1 cellular context compared by ENCODE assay signal in the genomic region with DNA sequence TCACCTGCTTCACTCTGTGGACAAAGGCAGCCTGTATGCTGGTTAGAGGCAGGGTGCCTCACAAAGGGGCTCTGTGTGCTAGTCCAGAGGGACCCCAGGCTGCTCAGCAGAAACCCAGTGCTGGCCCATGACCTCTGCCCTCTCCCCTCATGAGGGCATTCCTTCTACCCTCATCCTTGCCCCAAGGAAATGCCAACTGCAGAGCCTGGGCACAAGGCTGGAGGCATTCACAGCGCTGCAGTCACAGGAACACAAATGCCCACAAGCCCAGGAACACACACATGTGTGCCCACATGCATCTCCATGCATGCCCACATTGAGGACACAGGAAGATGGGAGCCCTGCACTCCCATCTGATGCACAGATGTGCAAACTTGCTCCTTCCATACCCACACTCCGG.
TF ChIP-seq lines count a peak whose summit lies in the region.

No MANE protein-coding gene starts in this region.

TF ChIP-seq in H1, 55 proteins besides CTCF, POLR2A, EP300 and RAD21:
- TF ChIP-seq SP4 (IDR thresholded peaks at IDR 0.05; ENCODE audit: low read length) (no peak), SIX5 (IDR thresholded peaks at IDR 0.05; ENCODE audit: low read depth, low read length) (no peak), SIN3A (conservative IDR thresholded peaks at IDR 0.05 in 1 of 2, IDR thresholded peaks at IDR 0.05 in 1 of 2; ENCODE audit: low read depth in 1 of 2, low read length in 2 of 2) (no peak), GTF2F1 (IDR thresholded peaks at IDR 0.05; ENCODE audit: borderline replicate concordance, low read depth, low read length) (no peak), SP2 (IDR thresholded peaks at IDR 0.05; ENCODE audit: low read length) (no peak), JUND (IDR thresholded peaks at IDR 0.05; ENCODE audit: low read length) (no peak), KDM4A (IDR thresholded peaks at IDR 0.05; ENCODE audit: low read depth, low read length, severe bottlenecking) (no peak), NRF1 (IDR thresholded peaks at IDR 0.05; ENCODE audit: low read depth, low read length) (no peak), CREB1 (IDR thresholded peaks at IDR 0.05) (no peak), BRCA1 (IDR thresholded peaks at IDR 0.05; ENCODE audit: low read depth, low read length) (no peak), TAF7 (optimal IDR thresholded peaks at IDR 0.05; ENCODE audit: borderline replicate concordance, low read depth, low read length) (no peak), RXRA (IDR thresholded peaks at IDR 0.05; ENCODE audit: insufficient read depth, low read depth, low read length) (no peak), SIRT6 (IDR thresholded peaks at IDR 0.05; ENCODE audit: low read length) (no peak), TBP (IDR thresholded peaks at IDR 0.05; ENCODE audit: low read depth, low read length) (no peak)
- TF ChIP-seq, protein P1, sequence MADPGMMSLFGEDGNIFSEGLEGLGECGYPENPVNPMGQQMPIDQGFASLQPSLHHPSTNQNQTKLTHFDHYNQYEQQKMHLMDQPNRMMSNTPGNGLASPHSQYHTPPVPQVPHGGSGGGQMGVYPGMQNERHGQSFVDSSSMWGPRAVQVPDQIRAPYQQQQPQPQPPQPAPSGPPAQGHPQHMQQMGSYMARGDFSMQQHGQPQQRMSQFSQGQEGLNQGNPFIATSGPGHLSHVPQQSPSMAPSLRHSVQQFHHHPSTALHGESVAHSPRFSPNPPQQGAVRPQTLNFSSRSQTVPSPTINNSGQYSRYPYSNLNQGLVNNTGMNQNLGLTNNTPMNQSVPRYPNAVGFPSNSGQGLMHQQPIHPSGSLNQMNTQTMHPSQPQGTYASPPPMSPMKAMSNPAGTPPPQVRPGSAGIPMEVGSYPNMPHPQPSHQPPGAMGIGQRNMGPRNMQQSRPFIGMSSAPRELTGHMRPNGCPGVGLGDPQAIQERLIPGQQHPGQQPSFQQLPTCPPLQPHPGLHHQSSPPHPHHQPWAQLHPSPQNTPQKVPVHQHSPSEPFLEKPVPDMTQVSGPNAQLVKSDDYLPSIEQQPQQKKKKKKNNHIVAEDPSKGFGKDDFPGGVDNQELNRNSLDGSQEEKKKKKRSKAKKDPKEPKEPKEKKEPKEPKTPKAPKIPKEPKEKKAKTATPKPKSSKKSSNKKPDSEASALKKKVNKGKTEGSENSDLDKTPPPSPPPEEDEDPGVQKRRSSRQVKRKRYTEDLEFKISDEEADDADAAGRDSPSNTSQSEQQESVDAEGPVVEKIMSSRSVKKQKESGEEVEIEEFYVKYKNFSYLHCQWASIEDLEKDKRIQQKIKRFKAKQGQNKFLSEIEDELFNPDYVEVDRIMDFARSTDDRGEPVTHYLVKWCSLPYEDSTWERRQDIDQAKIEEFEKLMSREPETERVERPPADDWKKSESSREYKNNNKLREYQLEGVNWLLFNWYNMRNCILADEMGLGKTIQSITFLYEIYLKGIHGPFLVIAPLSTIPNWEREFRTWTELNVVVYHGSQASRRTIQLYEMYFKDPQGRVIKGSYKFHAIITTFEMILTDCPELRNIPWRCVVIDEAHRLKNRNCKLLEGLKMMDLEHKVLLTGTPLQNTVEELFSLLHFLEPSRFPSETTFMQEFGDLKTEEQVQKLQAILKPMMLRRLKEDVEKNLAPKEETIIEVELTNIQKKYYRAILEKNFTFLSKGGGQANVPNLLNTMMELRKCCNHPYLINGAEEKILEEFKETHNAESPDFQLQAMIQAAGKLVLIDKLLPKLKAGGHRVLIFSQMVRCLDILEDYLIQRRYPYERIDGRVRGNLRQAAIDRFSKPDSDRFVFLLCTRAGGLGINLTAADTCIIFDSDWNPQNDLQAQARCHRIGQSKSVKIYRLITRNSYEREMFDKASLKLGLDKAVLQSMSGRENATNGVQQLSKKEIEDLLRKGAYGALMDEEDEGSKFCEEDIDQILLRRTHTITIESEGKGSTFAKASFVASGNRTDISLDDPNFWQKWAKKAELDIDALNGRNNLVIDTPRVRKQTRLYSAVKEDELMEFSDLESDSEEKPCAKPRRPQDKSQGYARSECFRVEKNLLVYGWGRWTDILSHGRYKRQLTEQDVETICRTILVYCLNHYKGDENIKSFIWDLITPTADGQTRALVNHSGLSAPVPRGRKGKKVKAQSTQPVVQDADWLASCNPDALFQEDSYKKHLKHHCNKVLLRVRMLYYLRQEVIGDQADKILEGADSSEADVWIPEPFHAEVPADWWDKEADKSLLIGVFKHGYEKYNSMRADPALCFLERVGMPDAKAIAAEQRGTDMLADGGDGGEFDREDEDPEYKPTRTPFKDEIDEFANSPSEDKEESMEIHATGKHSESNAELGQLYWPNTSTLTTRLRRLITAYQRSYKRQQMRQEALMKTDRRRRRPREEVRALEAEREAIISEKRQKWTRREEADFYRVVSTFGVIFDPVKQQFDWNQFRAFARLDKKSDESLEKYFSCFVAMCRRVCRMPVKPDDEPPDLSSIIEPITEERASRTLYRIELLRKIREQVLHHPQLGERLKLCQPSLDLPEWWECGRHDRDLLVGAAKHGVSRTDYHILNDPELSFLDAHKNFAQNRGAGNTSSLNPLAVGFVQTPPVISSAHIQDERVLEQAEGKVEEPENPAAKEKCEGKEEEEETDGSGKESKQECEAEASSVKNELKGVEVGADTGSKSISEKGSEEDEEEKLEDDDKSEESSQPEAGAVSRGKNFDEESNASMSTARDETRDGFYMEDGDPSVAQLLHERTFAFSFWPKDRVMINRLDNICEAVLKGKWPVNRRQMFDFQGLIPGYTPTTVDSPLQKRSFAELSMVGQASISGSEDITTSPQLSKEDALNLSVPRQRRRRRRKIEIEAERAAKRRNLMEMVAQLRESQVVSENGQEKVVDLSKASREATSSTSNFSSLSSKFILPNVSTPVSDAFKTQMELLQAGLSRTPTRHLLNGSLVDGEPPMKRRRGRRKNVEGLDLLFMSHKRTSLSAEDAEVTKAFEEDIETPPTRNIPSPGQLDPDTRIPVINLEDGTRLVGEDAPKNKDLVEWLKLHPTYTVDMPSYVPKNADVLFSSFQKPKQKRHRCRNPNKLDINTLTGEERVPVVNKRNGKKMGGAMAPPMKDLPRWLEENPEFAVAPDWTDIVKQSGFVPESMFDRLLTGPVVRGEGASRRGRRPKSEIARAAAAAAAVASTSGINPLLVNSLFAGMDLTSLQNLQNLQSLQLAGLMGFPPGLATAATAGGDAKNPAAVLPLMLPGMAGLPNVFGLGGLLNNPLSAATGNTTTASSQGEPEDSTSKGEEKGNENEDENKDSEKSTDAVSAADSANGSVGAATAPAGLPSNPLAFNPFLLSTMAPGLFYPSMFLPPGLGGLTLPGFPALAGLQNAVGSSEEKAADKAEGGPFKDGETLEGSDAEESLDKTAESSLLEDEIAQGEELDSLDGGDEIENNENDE (IDR thresholded peaks at IDR 0.05; ENCODE audit: insufficient replicate concordance, low read length), result no peak
